ENCODE assay signal across 11 cellular contexts in genomic region chr4:123127218-123127617, GRCh38.
DNase-seq lines count a peak whose midpoint lies in the region; ATAC-seq, FAIRE-seq and TF ChIP-seq lines count a peak whose summit lies in the region.
"Had no signal": no experiment of that assay in that cellular context is flagged by ENCODE, and none has a peak within 500 bp of the region (broad histone marks: within the 10 kb centered on the region; RNA-seq: fewer than 3 reads in every experiment).

No MANE protein-coding gene starts in this region.

- H3K9me3 Mint-ChIP-seq in stimulated activated naive CD8-positive, alpha-beta T cell treated with anti-CD3 and anti-CD28 coated beads, Interleukin-15, amount 100 ng/mL, for 72 hours: no peaks in the 10 kb centered on the region
- H3K9me3 Mint-ChIP-seq: stimulated activated naive B cell treated with anti-CD40 and anti-IgM and Interleukin-4, amounts not matched to agents 10 μg/mL and 1 μg/mL and 100 μg/mL, for 72 hours had no signal

- H2AFZ ChIP-seq in keratinocyte (ENCODE audit: control insufficient read depth, low read length): no peak overlapping the region

- no peak overlapping the region for H3K4me3 Mint-ChIP-seq in stimulated activated naive CD8-positive, alpha-beta T cell treated with anti-CD3 and anti-CD28 coated beads, Interleukin-15, amount 100 ng/mL, for 72 hours
- H3K4me3 Mint-ChIP-seq: stimulated activated naive B cell treated with anti-CD40 and anti-IgM and Interleukin-4, amounts not matched to agents 10 μg/mL and 1 μg/mL and 100 μg/mL, for 72 hours had no signal

- no peaks in the 10 kb centered on the region for H3K27me3 Mint-ChIP-seq in stimulated activated naive CD8-positive, alpha-beta T cell treated with anti-CD3 and anti-CD28 coated beads, Interleukin-15, amount 100 ng/mL, for 72 hours
- H3K27me3 Mint-ChIP-seq: stimulated activated naive B cell treated with anti-CD40 and anti-IgM and Interleukin-4, amounts not matched to agents 10 μg/mL and 1 μg/mL and 100 μg/mL, for 72 hours had no signal

- peak overlapping the region; percentile 44 for H3K9ac ChIP-seq in keratinocyte (ENCODE audit: control insufficient read depth, extremely low read depth, insufficient read depth, low read length)

- no peaks in the 10 kb centered on the region for H3K79me2 ChIP-seq in keratinocyte (ENCODE audit: control insufficient read depth, insufficient read depth, low read length)

- no peaks in the 10 kb centered on the region for H4K20me1 ChIP-seq in keratinocyte (ENCODE audit: control insufficient read depth, extremely low read depth, insufficient read depth, low read length)

- peak overlapping the region; percentile 83 for H3K4me2 ChIP-seq in keratinocyte (ENCODE audit: control insufficient read depth, extremely low read depth, insufficient read depth, low read depth, low read length)

- no peak overlapping the region for H3K27ac Mint-ChIP-seq in stimulated activated naive CD8-positive, alpha-beta T cell treated with anti-CD3 and anti-CD28 coated beads, Interleukin-15, amount 100 ng/mL, for 72 hours
- H3K27ac Mint-ChIP-seq: stimulated activated naive B cell treated with anti-CD40 and anti-IgM and Interleukin-4, amounts not matched to agents 10 μg/mL and 1 μg/mL and 100 μg/mL, for 72 hours had no signal

- H3K9me3 ChIP-seq in keratinocyte (ENCODE audit: control insufficient read depth, low read depth, low read length): no peaks in the 10 kb centered on the region

- no peak for ATAC-seq in stimulated activated naive CD8-positive, alpha-beta T cell treated with anti-CD3 and anti-CD28 coated beads, Interleukin-15, amount 100 ng/mL, for 72 hours
- ATAC-seq: stimulated activated naive B cell treated with anti-CD40 and anti-IgM and Interleukin-4, amounts not matched to agents 10 μg/mL and 1 μg/mL and 100 μg/mL, for 72 hours had no signal

- H3K36me3 ChIP-seq in keratinocyte (ENCODE audit: control insufficient read depth in 2 of 2, extremely low read depth in 1 of 2, insufficient read depth in 2 of 2, low read length in 2 of 2): no peaks in the 10 kb centered on the region

- H3K4me1 ChIP-seq in keratinocyte (ENCODE audit: control insufficient read depth, extremely low read depth, insufficient read depth, low read length): peaks cover 13% of the 10 kb centered on the region

- no peak for FAIRE-seq in keratinocyte (lab: Jason Lieb, UNC)

- H3K4me3 ChIP-seq in keratinocyte (ENCODE audit: control insufficient read depth in 2 of 3, extremely low read depth in 1 of 3, insufficient read depth in 2 of 3, low read depth in 1 of 3, low read length in 3 of 3): no peak overlapping the region

- no peaks in the 10 kb centered on the region for H3K9me1 ChIP-seq in keratinocyte (ENCODE audit: control insufficient read depth, extremely low read depth, insufficient read depth, low read length)

- peak; percentile 29 for TF ChIP-seq CTCF in 22Rv1 (IDR thresholded peaks at IDR 0.05)
- TF ChIP-seq CTCF in keratinocyte (optimal IDR thresholded peaks at IDR 0.05 in 1 of 3, IDR thresholded peaks at IDR 0.05 in 1 of 3, conservative IDR thresholded peaks at IDR 0.05 in 1 of 3; ENCODE audit: extremely low read depth in 1 of 3, insufficient read depth in 2 of 3, low read length in 3 of 3): peak in 1 of 3 experiments; percentile 28

- dilution Hi-C loops in keratinocyte (cut with MboI; ENCODE audit: extremely low pct_ligation_motif_present, low sequenced_read_pairs): no loop called here

- no peaks in the 10 kb centered on the region for H3K27me3 ChIP-seq in keratinocyte (ENCODE audit: control insufficient read depth, extremely low read depth, insufficient read depth, low read length)

- DNase-seq in HT-29 (ENCODE audit: low spot score) (peak; percentile 22), astrocyte of the hippocampus (ENCODE audit: low read depth, low spot score) (peak; percentile 30), keratinocyte (ENCODE audit: low read depth, low spot score) (no peak), caudate nucleus (lab: John Stamatoyannopoulos, UW) (no peak), NCI-H187 (lab: John Stamatoyannopoulos, UW) (no peak), SK-N-DZ (ENCODE audit: low spot score) (no peak)
- DNase-seq in stimulated activated naive CD8-positive, alpha-beta T cell treated with anti-CD3 and anti-CD28 coated beads, Interleukin-15, amount 100 ng/mL, for 72 hours: no peak
- DNase-seq: activated CD8-positive, alpha-beta memory T cell treated with anti-CD3 and anti-CD28 coated beads, Interleukin-2, amount 50 U/mL, for 48 hours; occipital lobe; stimulated activated naive B cell treated with anti-CD40 and anti-IgM and Interleukin-4, amounts not matched to agents 10 μg/mL and 1 μg/mL and 100 μg/mL, for 72 hours had no signal

- H3K27ac ChIP-seq in 22Rv1 (no peak overlapping the region), keratinocyte (ENCODE audit: control insufficient read depth, insufficient read depth, low read length) (peak overlapping the region; percentile 75), caudate nucleus (ENCODE audit: low read depth, low read length) (no peak overlapping the region)

- H3K4me1 Mint-ChIP-seq in stimulated activated naive CD8-positive, alpha-beta T cell treated with anti-CD3 and anti-CD28 coated beads, Interleukin-15, amount 100 ng/mL, for 72 hours: no peaks in the 10 kb centered on the region
- H3K4me1 Mint-ChIP-seq: stimulated activated naive B cell treated with anti-CD40 and anti-IgM and Interleukin-4, amounts not matched to agents 10 μg/mL and 1 μg/mL and 100 μg/mL, for 72 hours had no signal

Comparison
In these comparisons a context has a peak if more than half of its experiments do, and no peak if none do; other contexts are left out.
1. DNase-seq: peak in HT-29 (single experiment) and astrocyte of the hippocampus (single experiment); none in keratinocyte (single experiment), caudate nucleus (0 of 61), NCI-H187 (0 of 2), stimulated activated naive CD8-positive, alpha-beta T cell treated with anti-CD3 and anti-CD28 coated beads, Interleukin-15, amount 100 ng/mL, for 72 hours (0 of 2) and SK-N-DZ (single experiment).